ENCODE assay signal across 4 cellular contexts in the genomic region with DNA sequence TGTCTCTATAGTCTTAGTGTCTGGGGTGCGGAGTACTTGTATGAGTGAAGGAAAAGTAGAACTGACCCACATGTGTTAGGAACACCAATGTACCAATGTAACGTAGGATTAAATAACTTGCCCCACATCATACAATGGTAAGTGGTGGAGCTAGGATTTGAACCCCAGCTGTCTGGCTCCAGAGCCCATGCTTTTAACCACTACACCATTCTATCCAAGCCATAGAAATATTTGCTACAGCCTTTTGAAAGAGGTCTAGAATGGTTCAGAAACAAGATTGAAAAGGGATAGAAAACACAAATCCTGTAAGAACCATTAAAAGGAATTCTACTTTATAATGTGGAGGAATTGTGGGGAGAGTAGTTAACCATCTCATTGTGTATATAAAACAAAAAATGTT.
"Had no signal": no experiment of that assay in that cellular context is flagged by ENCODE, and none has a peak within 500 bp of the region (broad histone marks: within the 10 kb centered on the region; RNA-seq: fewer than 3 reads in every experiment).

No MANE protein-coding gene starts in this region.

- H3K4me2 ChIP-seq: GM23338 had no signal

- H3K36me3 ChIP-seq: HAP-1 had no signal

- FAIRE-seq: HTR-8/SVneo had no signal

- H3K27ac Mint-ChIP-seq: GM23338 had no signal

- H2AFZ ChIP-seq: GM23338 had no signal

- H3K4me3 Mint-ChIP-seq: GM23338 had no signal

- DNase-seq: IMR-90 had no signal

- H3K4me1 ChIP-seq: HAP-1 had no signal

- H3K4me3 ChIP-seq: GM23338, HAP-1 had no signal
